ENCODE assay signal across 1 cellular context in genomic region chr19:16542045-16542893, GRCh38.
TF ChIP-seq lines count a peak whose summit lies in the region.

Gene CHERP, minus strand, starts transcription at chr19:16542437. Its CDS starts 59 bp downstream, at chr19:16542378.

TF ChIP-seq in HepG2, 621 proteins besides CTCF, POLR2A, EP300 and RAD21 (continued from another document and continues in another):
- TF ChIP-seq LRRFIP1 (CRISPR knock-in tag; conservative IDR thresholded peaks at IDR 0.05): no peak
- no peak; a peak in 1 of 4 replicates for TF ChIP-seq REST (IDR thresholded peaks at IDR 0.05; ENCODE audit: borderline replicate concordance in 1 of 2, low read depth in 1 of 2, low read length in 2 of 2)
- peak; percentile 74 for TF ChIP-seq MAX (IDR thresholded peaks at IDR 0.05)
- peak; percentile 70; the same call in 1 of the 2 replicates for TF ChIP-seq ZNF101 (CRISPR knock-in tag; IDR thresholded peaks at IDR 0.05; ENCODE audit: borderline replicate concordance, low read depth)
- TF ChIP-seq MZF1 (CRISPR knock-in tag; IDR thresholded peaks at IDR 0.05; ENCODE audit: borderline replicate concordance): no peak
- peak; percentile 42; the same call in 1 of the 2 replicates for TF ChIP-seq ATF2 (CRISPR knock-in tag; IDR thresholded peaks at IDR 0.05)
- no peak for TF ChIP-seq MAFK (conservative IDR thresholded peaks at IDR 0.05 in 1 of 2, IDR thresholded peaks at IDR 0.05 in 1 of 2; ENCODE audit: low read length in 2 of 2)
- no peak for TF ChIP-seq AKAP8 (CRISPR knock-in tag; IDR thresholded peaks at IDR 0.05)
- TF ChIP-seq ZNF720 (CRISPR knock-in tag; IDR thresholded peaks at IDR 0.05): no peak
- peak; percentile 76 for TF ChIP-seq IRF2 (CRISPR knock-in tag; IDR thresholded peaks at IDR 0.05)
- peak; percentile 62; the same call in 1 of the 2 replicates for TF ChIP-seq TOPORS (CRISPR knock-in tag; IDR thresholded peaks at IDR 0.05)
- TF ChIP-seq ZSCAN29 (CRISPR knock-in tag; conservative IDR thresholded peaks at IDR 0.05): no peak
- TF ChIP-seq ZNF746 (CRISPR knock-in tag; IDR thresholded peaks at IDR 0.05): no peak
- no peak for TF ChIP-seq KLF11 (CRISPR knock-in tag; IDR thresholded peaks at IDR 0.05)
- TF ChIP-seq ZNF251 (CRISPR knock-in tag; IDR thresholded peaks at IDR 0.05): no peak
- TF ChIP-seq ZNF770 (CRISPR knock-in tag; IDR thresholded peaks at IDR 0.05): peak; percentile 49
- TF ChIP-seq TMF1 (CRISPR knock-in tag; IDR thresholded peaks at IDR 0.05; ENCODE audit: low read depth): peak; percentile 84
- TF ChIP-seq PHF5A (CRISPR knock-in tag; IDR thresholded peaks at IDR 0.05; ENCODE audit: low read depth, unreplicated experiment): peak; percentile 46
- TF ChIP-seq HOMEZ (CRISPR knock-in tag; IDR thresholded peaks at IDR 0.05; ENCODE audit: low read depth): no peak
- TF ChIP-seq FOXA3 (CRISPR knock-in tag; IDR thresholded peaks at IDR 0.05): 0 out of 2 replicates have a peak, but pooled peaks have one; percentile 12
- 0 out of 2 replicates have a peak, but pooled peaks have one; percentile 39 for TF ChIP-seq PHF21A (CRISPR knock-in tag; IDR thresholded peaks at IDR 0.05)
- no peak for TF ChIP-seq NR1H2 (CRISPR knock-in tag; IDR thresholded peaks at IDR 0.05; ENCODE audit: borderline replicate concordance, low read depth)
- TF ChIP-seq NR2F6 (IDR thresholded peaks at IDR 0.05): no peak
- no peak for TF ChIP-seq NR2F6 (CRISPR knock-in tag; IDR thresholded peaks at IDR 0.05)
- TF ChIP-seq SRF (IDR thresholded peaks at IDR 0.05; ENCODE audit: low read depth, low read length): no peak
- TF ChIP-seq RERE (CRISPR knock-in tag; IDR thresholded peaks at IDR 0.05; ENCODE audit: low read depth): no peak
- TF ChIP-seq CC2D1A (CRISPR knock-in tag; IDR thresholded peaks at IDR 0.05): no peak
- TF ChIP-seq SKIL (CRISPR knock-in tag; IDR thresholded peaks at IDR 0.05; ENCODE audit: borderline replicate concordance): no peak
- peak; percentile 33 for TF ChIP-seq ERF (CRISPR knock-in tag; IDR thresholded peaks at IDR 0.05)
- peak; percentile 78; the same call in 1 of the 2 replicates for TF ChIP-seq BRF2 (CRISPR knock-in tag; IDR thresholded peaks at IDR 0.05)
- TF ChIP-seq ZNF44 (CRISPR knock-in tag; IDR thresholded peaks at IDR 0.05): peak; percentile 11; the same call in 1 of the 2 replicates
- TF ChIP-seq ZKSCAN5 (CRISPR knock-in tag; IDR thresholded peaks at IDR 0.05): no peak
- TF ChIP-seq NFIB (CRISPR knock-in tag; IDR thresholded peaks at IDR 0.05; ENCODE audit: borderline replicate concordance): no peak
